ENCODE assay signal across 21 cellular contexts in genomic region chr10:88652621-88653020, GRCh38. TPM values are rescaled to one million over a fixed set of nuclear protein-coding genes. Genes with fewer than 3 reads are reported as not detected.
"Had no signal": no experiment of that assay in that cellular context is flagged by ENCODE, and none has a peak within 500 bp of the region (broad histone marks: within the 10 kb centered on the region; RNA-seq: fewer than 3 reads in every experiment).

No MANE protein-coding gene starts in this region.

- DNase-seq: activated CD4-positive, alpha-beta T cell treated with anti-CD3 and anti-CD28 coated beads, Interleukin-2, amount 50 U/mL, for 1 hour; activated CD4-positive, CD25-positive, alpha-beta regulatory T cell; activated naive CD4-positive, alpha-beta T cell treated with anti-CD3 and anti-CD28 coated beads, Interleukin-2, amount 50 U/mL, for 16 hours; activated T-cell treated with anti-CD3 and anti-CD28 coated beads, Interleukin-2, amount 50 U/mL, for 1 hour; foreskin melanocyte; head of caudate nucleus; natural killer cell; nucleus accumbens; right lobe of liver; stimulated activated CD4-positive, alpha-beta T cell treated with anti-CD3 and anti-CD28 coated beads, Interleukin-12 subunit alpha, Interleukin-12 subunit beta, amount 100 ng/mL, for 4 hours; stimulated activated naive CD4-positive, alpha-beta T cell; substantia nigra; T-helper 2 cell had no signal

- H3K4me1 Mint-ChIP-seq: brain, memory B cell, natural killer cell had no signal

- H3K4me3 ChIP-seq: prostate gland, right lobe of liver had no signal

- H3K27ac ChIP-seq: prostate gland, right lobe of liver had no signal

- H3K36me3 ChIP-seq: prostate gland, right lobe of liver had no signal

- H3K27me3 Mint-ChIP-seq: brain had no signal

- H3K9me3 Mint-ChIP-seq: brain; dendritic cell treated with granulocyte-macrophage colony-stimulating factor and Interleukin-4, amounts not matched to agents 40 ng/mL and 50 ng/mL, for 4 days; memory B cell; natural killer cell; type B pancreatic cell had no signal

- H3K27me3 ChIP-seq: right lobe of liver had no signal

- H3K9me3 ChIP-seq: prostate gland, right lobe of liver had no signal

- H3K4me3 Mint-ChIP-seq: brain; dendritic cell treated with granulocyte-macrophage colony-stimulating factor and Interleukin-4, amounts not matched to agents 40 ng/mL and 50 ng/mL, for 4 days; memory B cell; natural killer cell; type B pancreatic cell had no signal

- H3K4me1 ChIP-seq: prostate gland, right lobe of liver had no signal

- H3K27ac Mint-ChIP-seq: brain; dendritic cell treated with granulocyte-macrophage colony-stimulating factor and Interleukin-4, amounts not matched to agents 40 ng/mL and 50 ng/mL, for 4 days; memory B cell; natural killer cell; type B pancreatic cell had no signal

- H3K36me3 Mint-ChIP-seq: brain, memory B cell, natural killer cell, type B pancreatic cell had no signal

RNA-seq across cellular contexts. Expression of gene LIPF, which starts 11.6 kb away (rescaled TPM):
- total RNA-seq: activated CD8-positive, alpha-beta memory T cell treated with anti-CD3 and anti-CD28 coated beads for 36 hours; left lobe of liver; mucosa of gallbladder; natural killer cell; prostate gland; right lobe of liver had no signal

RNA-seq across cellular contexts. Expression of gene LIPK, which starts 53.4 kb away (rescaled TPM):
- total RNA-seq: activated CD8-positive, alpha-beta memory T cell treated with anti-CD3 and anti-CD28 coated beads for 36 hours; left lobe of liver; mucosa of gallbladder; natural killer cell; prostate gland; right lobe of liver had no signal
